In genomic region chr14:60508707-60509437, GRCh38 we compare ENCODE assay signal across 9 cellular contexts. TPM values are rescaled to one million over a fixed set of nuclear protein-coding genes. Genes with fewer than 3 reads are reported as not detected.
DNase-seq lines count a peak whose midpoint lies in the region; ATAC-seq lines count a peak whose summit lies in the region.
"Had no signal": no experiment of that assay in that cellular context is flagged by ENCODE, and none has a peak within 500 bp of the region (broad histone marks: within the 10 kb centered on the region; RNA-seq: fewer than 3 reads in every experiment).

TSS of gene SIX6 (plus strand) at chr14:60509146. CDS start at chr14:60509399, 253 bp downstream.

- peaks cover 91% of the 10 kb centered on the region for H3K27me3 Mint-ChIP-seq in stimulated activated naive CD8-positive, alpha-beta T cell treated with anti-CD3 and anti-CD28 coated beads, Interleukin-15, Interleukin-2, amounts not matched to agents 100 ng/mL and 50 ng/mL, for 24 hours
- H3K27me3 Mint-ChIP-seq in T-helper 17 cell = peaks cover 77% of the 10 kb centered on the region

- H3K4me3 ChIP-seq in iPS-20b (ENCODE audit: low read length) = peak within 1 kb of the TSS; percentile 64

- DNase-seq in stimulated activated naive CD8-positive, alpha-beta T cell treated with anti-CD3 and anti-CD28 coated beads, Interleukin-15, Interleukin-2, amounts not matched to agents 100 U/mL and 50 U/mL, for 24 hours = no peak
- DNase-seq in T-helper 17 cell (no peak), inferior parietal cortex (ENCODE audit: extremely low spot score) (no peak)

- no peak for ATAC-seq in stimulated activated naive CD8-positive, alpha-beta T cell treated with anti-CD3 and anti-CD28 coated beads, Interleukin-15, Interleukin-2, amounts not matched to agents 100 U/mL and 50 U/mL, for 24 hours
- ATAC-seq in T-helper 17 cell (no peak), GM21381 (IDR thresholded peaks at IDR 0.05; ENCODE audit: unreplicated experiment) (no peak), HG02870 (IDR thresholded peaks at IDR 0.05; ENCODE audit: unreplicated experiment) (no peak), HG02852 (IDR thresholded peaks at IDR 0.05; ENCODE audit: unreplicated experiment) (no peak)

- peak within 1 kb of the TSS; percentile 49 for H3K27ac Mint-ChIP-seq in stimulated activated naive CD8-positive, alpha-beta T cell treated with anti-CD3 and anti-CD28 coated beads, Interleukin-15, Interleukin-2, amounts not matched to agents 100 ng/mL and 50 ng/mL, for 24 hours
- no peak within 1 kb of the TSS for H3K27ac Mint-ChIP-seq in T-helper 17 cell

- H3K27ac ChIP-seq in iPS-20b (ENCODE audit: low read length) = no peak within 1 kb of the TSS

- H3K4me3 Mint-ChIP-seq in stimulated activated naive CD8-positive, alpha-beta T cell treated with anti-CD3 and anti-CD28 coated beads, Interleukin-15, Interleukin-2, amounts not matched to agents 100 ng/mL and 50 ng/mL, for 24 hours = peak within 1 kb of the TSS; percentile 3
- peak within 1 kb of the TSS; percentile 70 for H3K4me3 Mint-ChIP-seq in T-helper 17 cell

- no peaks in the 10 kb centered on the region for H3K9me3 Mint-ChIP-seq in stimulated activated naive CD8-positive, alpha-beta T cell treated with anti-CD3 and anti-CD28 coated beads, Interleukin-15, Interleukin-2, amounts not matched to agents 100 ng/mL and 50 ng/mL, for 24 hours

- no peaks in the 10 kb centered on the region for H3K36me3 ChIP-seq in iPS-20b (ENCODE audit: insufficient read depth, low read depth, low read length)

- H3K9me3 ChIP-seq in T-helper 17 cell (ENCODE audit: control insufficient read depth, low read length, poor library complexity, severe bottlenecking) (no peaks in the 10 kb centered on the region), iPS-20b (ENCODE audit: insufficient read depth, low read depth, low read length) (peaks cover 9% of the 10 kb centered on the region)

- H3K4me1 Mint-ChIP-seq in stimulated activated naive CD8-positive, alpha-beta T cell treated with anti-CD3 and anti-CD28 coated beads, Interleukin-15, Interleukin-2, amounts not matched to agents 100 ng/mL and 50 ng/mL, for 24 hours (ENCODE audit: low read depth) = peaks cover 15% of the 10 kb centered on the region
- H3K4me1 Mint-ChIP-seq in T-helper 17 cell = peaks cover 10% of the 10 kb centered on the region

- H3K4me1 ChIP-seq in iPS-20b (ENCODE audit: insufficient read depth, low read length) = peaks cover 45% of the 10 kb centered on the region

- no peaks in the 10 kb centered on the region for H3K36me3 Mint-ChIP-seq in stimulated activated naive CD8-positive, alpha-beta T cell treated with anti-CD3 and anti-CD28 coated beads, Interleukin-15, Interleukin-2, amounts not matched to agents 100 ng/mL and 50 ng/mL, for 24 hours (ENCODE audit: low read depth)
- H3K36me3 Mint-ChIP-seq in T-helper 17 cell (ENCODE audit: low read depth) = no peaks in the 10 kb centered on the region

- no peak within 1 kb of the TSS for H3K9ac ChIP-seq in iPS-20b (ENCODE audit: low read depth, low read length)

- H3K27me3 ChIP-seq in iPS-20b (ENCODE audit: insufficient read depth, low read length) = peaks cover 100% of the 10 kb centered on the region

RNA-seq across cellular contexts. Expression of gene SIX6, which starts in this region (rescaled TPM):
- not detected for total RNA-seq in T-helper 17 cell
- total RNA-seq: mesenteric fat pad had no signal
